Comparison of ENCODE assay signal across 9 cellular contexts in genomic region chr22:46057762-46058420, GRCh38.
DNase-seq lines count a peak whose midpoint lies in the region; ATAC-seq, FAIRE-seq and TF ChIP-seq lines count a peak whose summit lies in the region.
"Had no signal": no experiment of that assay in that cellular context is flagged by ENCODE, and none has a peak within 500 bp of the region (broad histone marks: within the 10 kb centered on the region; RNA-seq: fewer than 3 reads in every experiment).

No MANE protein-coding gene starts in this region.

- peak; percentile 69 for ATAC-seq in HG02642 (IDR thresholded peaks at IDR 0.05; ENCODE audit: poor library complexity, unreplicated experiment)

- TF ChIP-seq EP300 in suprapubic skin (IDR thresholded peaks at IDR 0.05): no peak

- H3K9me3 ChIP-seq in kidney (ENCODE audit: control insufficient read depth in 1 of 2, low read length in 2 of 2) (no peaks in the 10 kb centered on the region), suprapubic skin (no peaks in the 10 kb centered on the region)
- H3K9me3 ChIP-seq: Caco-2 had no signal

- no peak for TF ChIP-seq POLR2A in suprapubic skin (IDR thresholded peaks at IDR 0.05)

- DNase-seq in NCI-H510A treated with DMSO at 0.1 percent for 48 hours (lab: John Stamatoyannopoulos, UW) (peak; percentile 22), NCI-H510A (lab: John Stamatoyannopoulos, UW) (no peak), NCI-H2196 treated with DMSO at 0.1 percent for 48 hours (lab: John Stamatoyannopoulos, UW; ENCODE audit: unreplicated experiment) (peak; percentile 64), astrocyte of the cerebellum (ENCODE audit: low read depth) (no peak), kidney (peak; percentile 73), suprapubic skin (ENCODE audit: low spot score in 2 of 2) (peak; percentile 64 to 83), Ammon's horn (ENCODE audit: low spot score) (no peak)

- 2% methylated on average over 13 of the region's 13 CpGs for WGBS in suprapubic skin

- H3K36me3 ChIP-seq in kidney (ENCODE audit: control insufficient read depth in 1 of 2, insufficient read depth in 2 of 2, low read length in 2 of 2) (no peaks in the 10 kb centered on the region), suprapubic skin (no peaks in the 10 kb centered on the region)

- TF ChIP-seq CTCF in astrocyte of the cerebellum (IDR thresholded peaks at IDR 0.05; ENCODE audit: low read depth, low read length, missing control alignments) (no peak), kidney (IDR thresholded peaks at IDR 0.05; ENCODE audit: borderline replicate concordance, extremely low read depth, insufficient read depth) (no peak), suprapubic skin (IDR thresholded peaks at IDR 0.05) (no peak)

- intact Hi-C loops in kidney (cut with DNase I): no loop called here

- in situ Hi-C loops in astrocyte of the cerebellum (cut with HindIII; ENCODE audit: low sequenced_read_pairs): no loop called here

- peaks cover 39 to 40% of the 10 kb centered on the region in 2 donors for H3K4me1 ChIP-seq in kidney (ENCODE audit: control insufficient read depth in 1 of 2, insufficient read depth in 1 of 2, low read depth in 1 of 2, low read length in 2 of 2)
- H3K4me1 ChIP-seq in suprapubic skin: peaks cover 95% of the 10 kb centered on the region
- H3K4me1 ChIP-seq: Caco-2 had no signal

- H3K27me3 ChIP-seq in suprapubic skin: no peaks in the 10 kb centered on the region

- H3K27ac ChIP-seq in kidney (ENCODE audit: low read depth in 2 of 2, low read length in 2 of 2) (peak overlapping the region; percentile 95 to 98), suprapubic skin (peak overlapping the region; percentile 98)

- no peak for FAIRE-seq in kidney (lab: Jason Lieb, UNC)

- peak overlapping the region; percentile 27 for H3K4me3 ChIP-seq in astrocyte of the cerebellum (ENCODE audit: low read depth, low read length)
- peak overlapping the region; percentile 9 to 44 for H3K4me3 ChIP-seq in kidney (ENCODE audit: low read length in 2 of 2)
- peak overlapping the region; percentile 83 for H3K4me3 ChIP-seq in suprapubic skin

- peak overlapping the region; percentile 14 to 86 for H3K9ac ChIP-seq in kidney (ENCODE audit: low read length in 2 of 2)

Comparison
In these comparisons a context has a peak if more than half of its experiments do, and no peak if none do; other contexts are left out.
1. DNase-seq: peak in NCI-H510A treated with DMSO at 0.1 percent for 48 hours (single experiment), NCI-H2196 treated with DMSO at 0.1 percent for 48 hours (single experiment), kidney (single experiment) and suprapubic skin (2 of 2); none in NCI-H510A (single experiment), astrocyte of the cerebellum (single experiment) and Ammon's horn (single experiment).
2. H3K4me3 ChIP-seq: peak in every context shown above with its lines; median percentile 83 in suprapubic skin; 27 in astrocyte of the cerebellum; 26 in kidney.